Comparison of ENCODE assay signal across 6 cellular contexts in the genomic region with DNA sequence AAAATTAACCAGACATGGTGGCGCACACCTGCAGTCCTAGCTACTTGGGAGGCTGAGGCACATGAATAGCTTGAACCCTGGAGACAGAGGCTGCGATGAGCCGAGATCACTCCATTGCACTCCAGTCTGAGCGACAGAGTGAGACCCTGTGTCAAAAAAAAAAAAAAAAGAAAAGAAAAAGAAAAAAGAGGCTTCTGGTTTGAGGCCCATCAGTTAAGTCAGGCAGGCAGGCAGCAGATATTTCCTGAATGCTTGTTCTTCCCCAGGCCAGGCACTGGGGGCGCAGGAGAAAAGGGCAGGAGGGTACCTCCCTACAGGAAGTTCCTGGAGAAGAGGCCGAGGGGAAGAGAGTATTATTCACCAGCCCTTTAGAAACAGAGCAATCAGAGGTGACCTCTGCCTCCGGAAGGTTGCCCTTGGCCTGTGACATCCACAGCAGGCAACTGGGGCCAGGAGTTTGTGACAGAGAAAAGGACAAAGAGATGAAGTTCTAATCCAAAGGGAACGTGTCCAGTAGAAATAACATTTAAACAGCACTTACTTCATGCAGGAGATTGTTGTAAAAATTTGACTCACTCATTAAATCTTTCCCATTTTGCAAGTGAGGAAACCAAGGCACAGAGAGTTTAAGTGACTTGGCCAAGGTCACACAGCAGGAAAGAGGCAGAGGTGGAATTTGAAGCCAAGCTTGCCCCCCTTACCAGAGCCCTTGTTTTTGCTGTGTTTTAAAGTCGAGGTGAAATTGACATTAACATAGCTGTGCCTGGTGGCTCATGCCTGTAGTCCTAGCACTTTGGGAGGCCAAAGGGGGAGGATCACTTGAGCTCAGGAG. TPM values are rescaled to one million over a fixed set of nuclear protein-coding genes. Genes with fewer than 3 reads are reported as not detected.
DNase-seq lines count a peak whose midpoint lies in the region; ATAC-seq, FAIRE-seq and TF ChIP-seq lines count a peak whose summit lies in the region.

No MANE protein-coding gene starts in this region.

- peak; percentile 92 to 96 for ATAC-seq in A549
- no peak for ATAC-seq in activated naive CD8-positive, alpha-beta T cell treated with anti-CD3 and anti-CD28 coated beads, Interleukin-2, amount 10 ng/mL, durations not matched to agents 7 days and 5 days (ENCODE audit: low read depth)

- no peak overlapping the region for H3K4me3 Mint-ChIP-seq in HFFc6
- H3K4me3 Mint-ChIP-seq in activated naive CD8-positive, alpha-beta T cell treated with anti-CD3 and anti-CD28 coated beads, Interleukin-2, amount 10 ng/mL, durations not matched to agents 7 days and 5 days, result no peak overlapping the region

- DNase-seq in A549 (ENCODE audit: low read depth in 1 of 2, low spot score in 1 of 2) (peak; percentile 58 to 71), HFFc6 (no peak), mucosa of gallbladder (ENCODE audit: low spot score) (peak; percentile 38), medulla oblongata (ENCODE audit: extremely low spot score) (no peak)
- no peak for DNase-seq in activated naive CD8-positive, alpha-beta T cell treated with anti-CD3 and anti-CD28 coated beads, Interleukin-2, amount 10 ng/mL, durations not matched to agents 7 days and 5 days
- DNase-seq in NK-92 treated with Interleukin-12 subunit alpha and Interleukin-12 subunit beta, amount 100 ng/mL, for 24 hours (lab: John Stamatoyannopoulos, UW), result no peak

- POLR2A ChIA-PET in A549 (lab: Yijun Ruan, JAX), result interaction anchor here (1.0 kb wide), 1 partner anchor 17 kb away, joined by 4 read pairs; the partner anchor contains the start of gene RFX1
- POLR2A ChIA-PET in activated naive CD8-positive, alpha-beta T cell treated with anti-CD3 and anti-CD28 coated beads, Interleukin-2, amount 10 ng/mL, durations not matched to agents 7 days and 5 days (lab: Charles Lee), result interaction anchor here (0.7 kb wide), 1 partner anchor 60 kb away, joined by 5 read pairs; no protein-coding TSS in a partner anchor

- H3K4me1 ChIP-seq in A549, result peaks cover 5% of the 10 kb centered on the region; the same call in 1 of the 3 replicates

- H3K27me3 Mint-ChIP-seq in HFFc6 (ENCODE audit: insufficient read depth), result peaks cover 3% of the 10 kb centered on the region
- H3K27me3 Mint-ChIP-seq in activated naive CD8-positive, alpha-beta T cell treated with anti-CD3 and anti-CD28 coated beads, Interleukin-2, amount 10 ng/mL, durations not matched to agents 7 days and 5 days, result peaks cover 4% of the 10 kb centered on the region

- peak overlapping the region; percentile 61; the same call in 1 of the 2 replicates for H3K27ac Mint-ChIP-seq in HFFc6
- H3K27ac Mint-ChIP-seq in activated naive CD8-positive, alpha-beta T cell treated with anti-CD3 and anti-CD28 coated beads, Interleukin-2, amount 10 ng/mL, durations not matched to agents 7 days and 5 days, result peak overlapping the region; percentile 28

- no peaks in the 10 kb centered on the region for H3K9me3 ChIP-seq in A549

- TF ChIP-seq EP300 in A549 (IDR thresholded peaks at IDR 0.05), result no peak

- no peaks in the 10 kb centered on the region for H3K36me3 Mint-ChIP-seq in HFFc6 (ENCODE audit: low read depth)
- no peaks in the 10 kb centered on the region for H3K36me3 Mint-ChIP-seq in activated naive CD8-positive, alpha-beta T cell treated with anti-CD3 and anti-CD28 coated beads, Interleukin-2, amount 10 ng/mL, durations not matched to agents 7 days and 5 days

- TF ChIP-seq POLR2A in A549 (IDR thresholded peaks at IDR 0.05; ENCODE audit: low read length), result no peak

- no peak overlapping the region for H3K4me3 ChIP-seq in A549

- TF ChIP-seq RAD21 in A549 (conservative IDR thresholded peaks at IDR 0.05 in 1 of 2, IDR thresholded peaks at IDR 0.05 in 1 of 2), result no peak

- peak; percentile 17; the same call in 2 of the 3 replicates for TF ChIP-seq CTCF in A549 (IDR thresholded peaks at IDR 0.05)
- TF ChIP-seq CTCF in HFFc6 (IDR thresholded peaks at IDR 0.05), result no peak

- peak overlapping the region; percentile 49 to 68; a peak in 4 of 6 replicates for H3K27ac ChIP-seq in A549

- no peaks in the 10 kb centered on the region for H3K9me3 Mint-ChIP-seq in HFFc6
- no peaks in the 10 kb centered on the region for H3K9me3 Mint-ChIP-seq in activated naive CD8-positive, alpha-beta T cell treated with anti-CD3 and anti-CD28 coated beads, Interleukin-2, amount 10 ng/mL, durations not matched to agents 7 days and 5 days

- no peak overlapping the region for H3K4me2 ChIP-seq in A549

- WGBS in A549 (ENCODE audit: missing lambda C conversion rate), result 52% methylated on average over 9 of the region's 9 CpGs

- peaks cover 11% of the 10 kb centered on the region for H3K4me1 Mint-ChIP-seq in HFFc6 (ENCODE audit: low read depth)
- peaks cover 5% of the 10 kb centered on the region for H3K4me1 Mint-ChIP-seq in activated naive CD8-positive, alpha-beta T cell treated with anti-CD3 and anti-CD28 coated beads, Interleukin-2, amount 10 ng/mL, durations not matched to agents 7 days and 5 days

- CTCF ChIA-PET in A549 (lab: Yijun Ruan, JAX), result interaction anchor here (1.0 to 4.3 kb wide), 6 partner anchors 8 to 49 kb away, joined by 3 to 13 read pairs (median 6); partner anchors contain the start of genes IL27RA and MISP3

- no peak for FAIRE-seq in A549 (lab: Jason Lieb, UNC)

TF ChIP-seq in A549, 52 proteins besides CTCF, POLR2A, EP300 and RAD21:
- no peak for TF ChIP-seq TFCP2L1 (CRISPR knock-in tag; IDR thresholded peaks at IDR 0.05)
- TF ChIP-seq, protein P1, sequence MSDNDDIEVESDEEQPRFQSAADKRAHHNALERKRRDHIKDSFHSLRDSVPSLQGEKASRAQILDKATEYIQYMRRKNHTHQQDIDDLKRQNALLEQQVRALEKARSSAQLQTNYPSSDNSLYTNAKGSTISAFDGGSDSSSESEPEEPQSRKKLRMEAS (IDR thresholded peaks at IDR 0.05), result no peak
- peak; percentile 60; the same call in 1 of the 2 replicates for TF ChIP-seq ESRRA (IDR thresholded peaks at IDR 0.05; ENCODE audit: borderline replicate concordance, low read length)
- peak; percentile 18 for TF ChIP-seq ZFP36 (IDR thresholded peaks at IDR 0.05; ENCODE audit: borderline replicate concordance, partially characterized antibody)

RNA-seq across cellular contexts. Expression of gene RLN3, which starts 4.3 kb away (rescaled TPM):
- polyA plus RNA-seq in A549 (2011; rRNA removed), result not detected in 2 replicates
- polyA plus RNA-seq in A549 (2012; cell fraction: cytosol; rRNA removed), result not detected in 2 replicates
- not detected in 2 replicates for polyA plus RNA-seq in A549 (2012; cell fraction: nucleus; rRNA removed)
- not detected in 3 replicates for polyA plus RNA-seq in A549 (2017; fragmentation: RNase III; extraction: RNeasy Plus Mini Kit Qiagen cat#74134 plus additional on column Dnase treatment)
- not detected in 2 replicates for polyA minus RNA-seq in A549 (2011; rRNA and poly(A)+ RNA removed)
- not detected for total RNA-seq in HFFc6 (2021; fragmentation: NEBNext Ultra II Directional; extraction: Animal tissue kit (Norgen Biotek cat#: 25700))
- not detected for total RNA-seq in activated naive CD8-positive, alpha-beta T cell treated with anti-CD3 and anti-CD28 coated beads, Interleukin-2, amount 10 ng/mL, durations not matched to agents 7 days and 5 days
- not detected for total RNA-seq in mucosa of gallbladder

RNA-seq across cellular contexts. Expression of gene IL27RA, which starts 7.9 kb away (rescaled TPM):
- polyA plus RNA-seq in A549 (2011; rRNA removed) (3.0 and 3.1 TPM in 2 replicates), A549 (2017; fragmentation: RNase III; extraction: RNeasy Plus Mini Kit Qiagen cat#74134 plus additional on column Dnase treatment) (4.0 to 4.6 TPM (median 4.5 TPM) in 3 replicates)
- polyA plus RNA-seq in A549 (2012; cell fraction: cytosol; rRNA removed), result 3.3 and 4.6 TPM in 2 replicates
- polyA plus RNA-seq in A549 (2012; cell fraction: nucleus; rRNA removed), result 5.8 and 6.0 TPM in 2 replicates
- 2.7 TPM in 2 replicates for polyA minus RNA-seq in A549 (2011; rRNA and poly(A)+ RNA removed)
- 1 to 10 TPM; 4.7 to 6.1 (median 5.1) TPM for total RNA-seq in HFFc6 (2021; fragmentation: NEBNext Ultra II Directional; extraction: Animal tissue kit (Norgen Biotek cat#: 25700))
- 10 to 100 TPM; 41.6 to 43.8 TPM for total RNA-seq in activated naive CD8-positive, alpha-beta T cell treated with anti-CD3 and anti-CD28 coated beads, Interleukin-2, amount 10 ng/mL, durations not matched to agents 7 days and 5 days
- total RNA-seq in mucosa of gallbladder, result 5.6 TPM

RNA-seq across cellular contexts. Expression of gene RFX1, which starts 17.5 kb away (rescaled TPM):
- polyA plus RNA-seq in A549 (2011; rRNA removed) (0.57 and 0.79 TPM in 2 replicates), A549 (2017; fragmentation: RNase III; extraction: RNeasy Plus Mini Kit Qiagen cat#74134 plus additional on column Dnase treatment) (4.9 to 5.4 TPM (median 4.9 TPM) in 3 replicates)
- polyA plus RNA-seq in A549 (2012; cell fraction: cytosol; rRNA removed), result 2.4 and 3.3 TPM in 2 replicates
- 11.0 and 18.9 TPM in 2 replicates for polyA plus RNA-seq in A549 (2012; cell fraction: nucleus; rRNA removed)
- 0.87 and 1.8 TPM in 2 replicates for polyA minus RNA-seq in A549 (2011; rRNA and poly(A)+ RNA removed)
- total RNA-seq in HFFc6 (2021; fragmentation: NEBNext Ultra II Directional; extraction: Animal tissue kit (Norgen Biotek cat#: 25700)), result 10 to 100 TPM; 11.6 to 13.0 (median 12.2) TPM
- total RNA-seq in activated naive CD8-positive, alpha-beta T cell treated with anti-CD3 and anti-CD28 coated beads, Interleukin-2, amount 10 ng/mL, durations not matched to agents 7 days and 5 days, result 10 to 100 TPM; 17.7 to 22.2 TPM
- 25.0 TPM for total RNA-seq in mucosa of gallbladder

RNA-seq across cellular contexts. Expression of gene PALM3, which starts 38.3 kb away (rescaled TPM):
- polyA plus RNA-seq in A549 (2011; rRNA removed), result 0.73 and 0.96 TPM in 2 replicates
- polyA plus RNA-seq in A549 (2012; cell fraction: cytosol; rRNA removed), result 2.3 and 2.6 TPM in 2 replicates
- 2.0 and 2.4 TPM in 2 replicates for polyA plus RNA-seq in A549 (2012; cell fraction: nucleus; rRNA removed)
- 7.9 to 12.1 TPM (median 10.2 TPM) in 3 replicates for polyA plus RNA-seq in A549 (2017; fragmentation: RNase III; extraction: RNeasy Plus Mini Kit Qiagen cat#74134 plus additional on column Dnase treatment)
- polyA minus RNA-seq in A549 (2011; rRNA and poly(A)+ RNA removed), result 0.92 TPM in 1 of 2 replicates, not detected in the other
- total RNA-seq in HFFc6 (2021; fragmentation: NEBNext Ultra II Directional; extraction: Animal tissue kit (Norgen Biotek cat#: 25700)), result 1 to 10 TPM; 1.2 to 4.0 (median 2.8) TPM
- total RNA-seq in activated naive CD8-positive, alpha-beta T cell treated with anti-CD3 and anti-CD28 coated beads, Interleukin-2, amount 10 ng/mL, durations not matched to agents 7 days and 5 days, result not detected
- total RNA-seq in mucosa of gallbladder, result 42.8 TPM

RNA-seq across cellular contexts. Expression of gene MISP3, which starts 49.0 kb away (rescaled TPM):
- polyA plus RNA-seq in A549 (2011; rRNA removed), result 1.3 and 1.9 TPM in 2 replicates
- 3.9 and 4.1 TPM in 2 replicates for polyA plus RNA-seq in A549 (2012; cell fraction: cytosol; rRNA removed)
- polyA plus RNA-seq in A549 (2012; cell fraction: nucleus; rRNA removed), result 2.6 and 3.8 TPM in 2 replicates
- polyA plus RNA-seq in A549 (2017; fragmentation: RNase III; extraction: RNeasy Plus Mini Kit Qiagen cat#74134 plus additional on column Dnase treatment), result 2.1 to 2.8 TPM (median 2.3 TPM) in 3 replicates
- 0.12 and 0.29 TPM in 2 replicates for polyA minus RNA-seq in A549 (2011; rRNA and poly(A)+ RNA removed)
- total RNA-seq in HFFc6 (2021; fragmentation: NEBNext Ultra II Directional; extraction: Animal tissue kit (Norgen Biotek cat#: 25700)), result 1 to 10 TPM in 2 of 6 experiments, under 1 TPM in 4; 0.62 to 1.2 (median 0.88) TPM
- total RNA-seq in activated naive CD8-positive, alpha-beta T cell treated with anti-CD3 and anti-CD28 coated beads, Interleukin-2, amount 10 ng/mL, durations not matched to agents 7 days and 5 days, result 1 to 10 TPM; 1.1 to 1.6 TPM
- total RNA-seq in mucosa of gallbladder, result 21.6 TPM

Comparison
In these comparisons a context has a peak if more than half of its experiments do, and no peak if none do; other contexts are left out.
1. DNase-seq: peak in A549 (2 of 2) and mucosa of gallbladder (single experiment); none in HFFc6 (single experiment), activated naive CD8-positive, alpha-beta T cell treated with anti-CD3 and anti-CD28 coated beads, Interleukin-2, amount 10 ng/mL, durations not matched to agents 7 days and 5 days (single experiment), medulla oblongata (single experiment) and NK-92 treated with Interleukin-12 subunit alpha and Interleukin-12 subunit beta, amount 100 ng/mL, for 24 hours (single experiment).